28 cellular contexts compared by ENCODE assay signal in the genomic region with DNA sequence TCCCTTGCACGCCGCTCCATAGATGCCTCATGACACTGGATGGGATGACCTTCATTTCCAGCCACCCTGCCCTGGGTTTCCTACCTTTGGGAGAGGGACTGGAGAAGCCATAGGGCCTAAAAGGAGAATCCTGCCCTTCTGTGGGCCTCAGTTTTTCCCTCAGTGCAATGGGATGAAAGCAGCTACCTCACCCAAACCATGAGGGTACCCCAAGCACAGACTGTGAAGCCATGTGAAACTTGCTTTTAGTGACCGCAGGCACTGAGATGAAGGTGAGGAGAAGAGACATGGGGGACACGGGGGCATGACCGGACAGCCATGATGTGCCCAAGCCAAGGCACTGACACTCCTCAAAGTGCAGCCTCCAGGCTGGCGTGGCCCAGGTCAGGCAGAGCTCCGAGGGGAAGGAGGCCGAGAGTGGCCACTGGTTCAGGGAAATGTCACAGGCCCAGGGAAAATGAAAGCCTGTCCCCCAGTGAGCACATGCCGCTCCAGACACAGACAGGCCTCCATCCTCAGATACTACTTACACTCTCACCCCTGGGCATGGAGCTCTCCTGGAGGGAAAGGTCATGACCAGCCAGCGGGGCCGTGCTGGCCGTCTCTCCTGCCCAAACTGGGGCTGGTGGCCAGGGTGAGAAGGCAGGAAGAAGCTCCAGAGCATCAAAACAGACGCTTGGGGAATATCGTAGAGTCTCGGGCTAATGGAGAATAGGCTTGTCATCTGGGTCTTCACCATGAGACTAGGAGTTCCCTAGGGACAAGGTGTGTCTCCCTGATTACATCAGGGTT.
"Had no signal": no experiment of that assay in that cellular context is flagged by ENCODE, and none has a peak within 500 bp of the region (broad histone marks: within the 10 kb centered on the region; RNA-seq: fewer than 3 reads in every experiment).

No MANE protein-coding gene starts in this region.

- DNase-seq: activated CD4-positive, alpha-beta memory T cell treated with anti-CD3 and anti-CD28 coated beads for 36 hours; activated CD4-positive, alpha-beta T cell treated with anti-CD3 and anti-CD28 coated beads for 36 hours; activated CD4-positive, alpha-beta T cell treated with anti-CD3 and anti-CD28 coated beads, Interleukin-2, amount 10 ng/mL, durations not matched to agents 24 days and 14 days; activated CD4-positive, CD25-positive, alpha-beta regulatory T cell; activated CD4-positive, CD25-positive, alpha-beta regulatory T cell treated with anti-CD3 and anti-CD28 coated beads, Interleukin-2, amount 50 U/mL, for 72 hours; activated CD8-positive, alpha-beta memory T cell treated with anti-CD3 and anti-CD28 coated beads, Interleukin-2, amount 10 ng/mL, durations not matched to agents 7 days and 5 days; activated CD8-positive, alpha-beta memory T cell treated with anti-CD3 and anti-CD28 coated beads, Interleukin-2, amount 50 U/mL, for 4 hours; activated CD8-positive, alpha-beta T cell treated with anti-CD3 and anti-CD28 coated beads, Interleukin-2, amount 10 ng/mL, durations not matched to agents 7 days and 5 days; activated gamma-delta T cell treated with Interleukin-2 at 50 U/mL for 16 hours; activated naive CD4-positive, alpha-beta T cell treated with anti-CD3 and anti-CD28 coated beads, Interleukin-2, amount 50 U/mL, for 16 hours; activated naive CD4-positive, alpha-beta T cell treated with Interleukin-2 at 50 U/mL for 16 hours; activated T-cell treated with anti-CD3 and anti-CD28 coated beads, Interleukin-2, amount 50 U/mL, for 1 hour; activated T-cell treated with anti-CD3 and anti-CD28 coated beads, Interleukin-2, amount 50 U/mL, for 72 hours; amniotic stem cell; anterior cingulate cortex; brain microvascular endothelial cell; dorsolateral prefrontal cortex; effector memory CD4-positive, alpha-beta T cell; endodermal cell; foreskin keratinocyte; gastrocnemius medialis; glutamatergic neuron; T-helper 2 cell had no signal

- H3K4me3 ChIP-seq: coronary artery, dorsolateral prefrontal cortex, gastrocnemius medialis, heart left ventricle had no signal

- H3K9me3 ChIP-seq: gastrocnemius medialis, heart left ventricle had no signal

- H3K27me3 ChIP-seq: brain microvascular endothelial cell, foreskin keratinocyte, gastrocnemius medialis had no signal

- H3K27ac ChIP-seq: brain microvascular endothelial cell, coronary artery, foreskin keratinocyte, gastrocnemius medialis, heart left ventricle had no signal

- H3K36me3 ChIP-seq: brain microvascular endothelial cell, gastrocnemius medialis, heart left ventricle had no signal

- FAIRE-seq: astrocyte, bronchial epithelial cell had no signal

- H3K4me1 ChIP-seq: foreskin keratinocyte, gastrocnemius medialis, heart left ventricle had no signal

- ATAC-seq: activated CD4-positive, alpha-beta T cell treated with anti-CD3 and anti-CD28 coated beads for 36 hours; activated CD8-positive, alpha-beta memory T cell treated with anti-CD3 and anti-CD28 coated beads, Interleukin-2, amount 10 ng/mL, durations not matched to agents 7 days and 5 days; activated CD8-positive, alpha-beta T cell treated with anti-CD3 and anti-CD28 coated beads, Interleukin-2, amount 10 ng/mL, durations not matched to agents 7 days and 5 days; activated T-cell treated with anti-CD3 and anti-CD28 coated beads, Interleukin-2, amount 50 U/mL, for 72 hours; esophagus mucosa; foreskin keratinocyte; gastrocnemius medialis; heart left ventricle had no signal
